Comparison of ENCODE assay signal across 8 cellular contexts in genomic region chr6:63527658-63528514, GRCh38. TPM values are rescaled to one million over a fixed set of nuclear protein-coding genes. Genes with fewer than 3 reads are reported as not detected.
DNase-seq lines count a peak whose midpoint lies in the region; ATAC-seq, FAIRE-seq and TF ChIP-seq lines count a peak whose summit lies in the region.

No MANE protein-coding gene starts in this region.

- H3K9me3 ChIP-seq in keratinocyte (ENCODE audit: control insufficient read depth, low read depth, low read length): no peaks in the 10 kb centered on the region

- FAIRE-seq in H54 (lab: Jason Lieb, UNC) (peak; percentile 92), keratinocyte (lab: Jason Lieb, UNC) (peak; percentile 98)

- no peak for ATAC-seq in GM18505 (IDR thresholded peaks at IDR 0.05; ENCODE audit: unreplicated experiment)
- ATAC-seq in HG03097 (IDR thresholded peaks at IDR 0.05; ENCODE audit: low FRiP score, unreplicated experiment): no peak

- H3K4me3 ChIP-seq in ACC112 (ENCODE audit: low read depth, low read length): peak overlapping the region; percentile 6; the same call in 1 of the 2 replicates
- peak overlapping the region; percentile 8 to 63 (median 11) for H3K4me3 ChIP-seq in keratinocyte (ENCODE audit: control insufficient read depth in 2 of 3, extremely low read depth in 1 of 3, insufficient read depth in 2 of 3, low read depth in 1 of 3, low read length in 3 of 3)

- no peak for TF ChIP-seq CTCF in keratinocyte (optimal IDR thresholded peaks at IDR 0.05 in 1 of 3, IDR thresholded peaks at IDR 0.05 in 1 of 3, conservative IDR thresholded peaks at IDR 0.05 in 1 of 3; ENCODE audit: extremely low read depth in 1 of 3, insufficient read depth in 2 of 3, low read length in 3 of 3)

- no peaks in the 10 kb centered on the region for H4K20me1 ChIP-seq in keratinocyte (ENCODE audit: control insufficient read depth, extremely low read depth, insufficient read depth, low read length)

- TF ChIP-seq POLR2A in H54 (IDR thresholded peaks at IDR 0.05; ENCODE audit: low read depth, low read length) (no peak), GM18505 (IDR thresholded peaks at IDR 0.05; ENCODE audit: borderline replicate concordance, extremely low read depth, insufficient read depth, insufficient read length) (no peak)

- H3K4me1 ChIP-seq in ACC112 (ENCODE audit: control insufficient read depth, insufficient read depth, low read length, unreplicated experiment): peaks cover 19% of the 10 kb centered on the region
- H3K4me1 ChIP-seq in keratinocyte (ENCODE audit: control insufficient read depth, extremely low read depth, insufficient read depth, low read length): peaks cover 35% of the 10 kb centered on the region

- H3K4me2 ChIP-seq in keratinocyte (ENCODE audit: control insufficient read depth, extremely low read depth, insufficient read depth, low read depth, low read length): peak overlapping the region; percentile 77

- peak; percentile 35 for DNase-seq in H54 (ENCODE audit: insufficient read length, low spot score)
- peak; percentile 86 for DNase-seq in T1000 (lab: John Stamatoyannopoulos, UW)
- DNase-seq in keratinocyte (ENCODE audit: low read depth, low spot score): peak; percentile 98
- DNase-seq in NCI-H1930 (lab: John Stamatoyannopoulos, UW): no peak
- no peak for DNase-seq in NCI-H2227 (lab: John Stamatoyannopoulos, UW; ENCODE audit: unreplicated experiment)

- H3K9ac ChIP-seq in keratinocyte (ENCODE audit: control insufficient read depth, extremely low read depth, insufficient read depth, low read length): peak overlapping the region; percentile 74

- H2AFZ ChIP-seq in ACC112 (ENCODE audit: low read length, unreplicated experiment) (no peak overlapping the region), keratinocyte (ENCODE audit: control insufficient read depth, low read length) (peak overlapping the region; percentile 23)

- no peaks in the 10 kb centered on the region for H3K9me1 ChIP-seq in keratinocyte (ENCODE audit: control insufficient read depth, extremely low read depth, insufficient read depth, low read length)

- H3K27ac ChIP-seq in ACC112 (ENCODE audit: low read depth, low read length) (peak overlapping the region; percentile 88), keratinocyte (ENCODE audit: control insufficient read depth, insufficient read depth, low read length) (peak overlapping the region; percentile 95)

- H3K27me3 ChIP-seq in ACC112 (ENCODE audit: insufficient read depth, low read length): no peaks in the 10 kb centered on the region
- H3K27me3 ChIP-seq in keratinocyte (ENCODE audit: control insufficient read depth, extremely low read depth, insufficient read depth, low read length): no peaks in the 10 kb centered on the region

- dilution Hi-C loops in keratinocyte (cut with MboI; ENCODE audit: extremely low pct_ligation_motif_present, low sequenced_read_pairs): no loop called here

- H3K36me3 ChIP-seq in ACC112 (ENCODE audit: insufficient read depth, low read length) (no peaks in the 10 kb centered on the region), keratinocyte (ENCODE audit: control insufficient read depth in 2 of 2, extremely low read depth in 1 of 2, insufficient read depth in 2 of 2, low read length in 2 of 2) (no peaks in the 10 kb centered on the region)

- H3K79me2 ChIP-seq in ACC112 (ENCODE audit: control insufficient read depth, insufficient read depth, low read length, unreplicated experiment) (no peaks in the 10 kb centered on the region), keratinocyte (ENCODE audit: control insufficient read depth, insufficient read depth, low read length) (no peaks in the 10 kb centered on the region)

RNA-seq across cellular contexts. Expression of gene PTP4A1, which starts 44.4 kb away (rescaled TPM):
- polyA plus RNA-seq in keratinocyte: 31.8 to 79.1 TPM (median 65.7 TPM) in 3 replicates
- polyA plus RNA-seq in keratinocyte (2011; ENCODE audit: low read depth): 62.0 TPM
- polyA plus RNA-seq in keratinocyte (2011; cell fraction: cytosol; rRNA removed): 55.1 and 132 TPM in 2 replicates
- 54.7 and 71.1 TPM in 2 replicates for polyA plus RNA-seq in keratinocyte (2011; cell fraction: nucleus; rRNA removed)
- polyA plus RNA-seq in keratinocyte (2012; ENCODE audit: low replicate concordance): 75.4 and 107 TPM in 2 replicates
- 4.1 to 93.0 TPM (median 37.7 TPM) in 3 replicates for polyA minus RNA-seq in keratinocyte
- polyA minus RNA-seq in keratinocyte (2011; cell fraction: cytosol; rRNA and poly(A)+ RNA removed): 31.8 TPM
- polyA minus RNA-seq in keratinocyte (2011; cell fraction: nucleus; rRNA and poly(A)+ RNA removed): 81.6 and 130 TPM in 2 replicates

Comparison
In these comparisons a context has a peak if more than half of its experiments do, and no peak if none do; other contexts are left out.
1. DNase-seq: peak in H54 (single experiment), T1000 (single experiment) and keratinocyte (single experiment); none in NCI-H1930 (0 of 2) and NCI-H2227 (single experiment).